9 cellular contexts compared by ENCODE assay signal in the genomic region with DNA sequence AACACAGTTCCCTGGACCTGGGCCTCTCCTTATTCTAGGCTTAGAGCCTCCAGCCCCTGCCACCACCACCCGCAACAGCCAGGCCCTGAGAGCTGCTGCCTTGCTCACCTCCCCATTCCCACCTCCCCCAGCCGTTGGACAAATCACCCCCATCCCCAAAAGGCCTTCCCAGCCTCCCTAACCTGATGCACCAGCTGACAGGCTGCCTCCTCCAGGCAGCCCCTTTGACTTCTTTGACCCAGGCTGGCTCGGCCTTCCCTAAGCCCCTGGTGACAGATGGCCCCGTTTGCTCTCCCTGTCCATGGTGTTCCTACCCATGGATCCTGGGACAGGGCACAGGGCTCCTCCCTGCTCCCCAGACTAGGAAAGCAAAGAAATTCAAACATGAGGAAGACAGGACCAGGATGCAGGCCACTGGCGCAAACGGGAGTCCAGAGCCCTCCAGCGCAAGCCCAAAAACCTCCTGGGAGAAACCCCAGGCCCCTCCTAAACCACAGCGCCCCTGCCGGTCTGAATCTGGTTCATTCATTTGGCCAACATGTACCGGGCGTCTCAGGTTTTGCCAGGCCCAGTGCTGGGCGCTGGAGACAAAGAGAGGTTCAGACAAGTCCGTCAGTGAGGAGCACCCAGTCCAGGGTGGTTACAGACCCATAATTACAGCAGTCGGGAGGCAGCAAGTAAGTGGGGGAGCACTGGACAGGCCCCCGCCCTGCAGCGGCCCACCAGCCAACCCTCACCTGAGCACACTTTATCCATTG. TPM values are rescaled to one million over a fixed set of nuclear protein-coding genes. Genes with fewer than 3 reads are reported as not detected.
DNase-seq lines count a peak whose midpoint lies in the region; ATAC-seq and TF ChIP-seq lines count a peak whose summit lies in the region.
"Had no signal": no experiment of that assay in that cellular context is flagged by ENCODE, and none has a peak within 500 bp of the region (broad histone marks: within the 10 kb centered on the region; RNA-seq: fewer than 3 reads in every experiment).

No MANE protein-coding gene starts in this region.

- peak overlapping the region; percentile 93 for H3K4me3 Mint-ChIP-seq in natural killer cell

- H3K36me3 Mint-ChIP-seq in natural killer cell, result no peaks in the 10 kb centered on the region

- intact Hi-C loops in natural killer cell (cut with micrococcal nuclease), result no loop called here

- H3K27ac Mint-ChIP-seq in natural killer cell, result peak overlapping the region; percentile 59 to 85

- no peaks in the 10 kb centered on the region for H3K27me3 Mint-ChIP-seq in natural killer cell (ENCODE audit: low read depth in 2 of 2)

- peaks cover 28% of the 10 kb centered on the region for H3K27me3 ChIP-seq in HUES64 (ENCODE audit: insufficient read depth, low read length)
- no peaks in the 10 kb centered on the region for H3K27me3 ChIP-seq in brain microvascular endothelial cell (replicated peaks)

- H3K9me3 ChIP-seq in HUES64 (ENCODE audit: insufficient read depth, low read depth, low read length), result no peaks in the 10 kb centered on the region

- H3K4me3 ChIP-seq in AG10803 (ENCODE audit: low read length) (peak overlapping the region; percentile 76; the same call in 1 of the 2 replicates), HUES64 (ENCODE audit: low read length) (0 out of 2 replicates have a peak overlapping the region, but pooled peaks have one; percentile 75), brain microvascular endothelial cell (ENCODE audit: low read depth, low read length) (no peak overlapping the region)

- peaks cover 32% of the 10 kb centered on the region for H3K36me3 ChIP-seq in HUES64 (ENCODE audit: insufficient read depth, low read length)
- peaks cover 17% of the 10 kb centered on the region for H3K36me3 ChIP-seq in brain microvascular endothelial cell (replicated peaks)

- no peaks in the 10 kb centered on the region for H3K9me3 Mint-ChIP-seq in natural killer cell

- peaks cover 19 to 59% of the 10 kb centered on the region in 2 donors for H3K4me1 Mint-ChIP-seq in natural killer cell

- peaks cover 25% of the 10 kb centered on the region for H3K4me1 ChIP-seq in HUES64 (ENCODE audit: insufficient read depth, low read length)

- no peak overlapping the region for H3K27ac ChIP-seq in HUES64 (ENCODE audit: low read depth, low read length)
- no peak overlapping the region for H3K27ac ChIP-seq in brain microvascular endothelial cell

- H3K9ac ChIP-seq in HUES64 (ENCODE audit: low read depth, low read length), result no peak overlapping the region

- WGBS in HUES64, result 85% methylated on average over 16 of the region's 16 CpGs

- DNase-seq in AG10803 (ENCODE audit: low read depth), result no peak
- DNase-seq in brain microvascular endothelial cell, result no peak
- no peak for DNase-seq in natural killer cell
- DNase-seq in NCI-H748 (lab: John Stamatoyannopoulos, UW; ENCODE audit: unreplicated experiment), result no peak
- DNase-seq in central memory CD4-positive, alpha-beta T cell, result no peak
- DNase-seq in NCI-H510A treated with DMSO at 0.1 percent for 48 hours (lab: John Stamatoyannopoulos, UW), result no peak
- DNase-seq: NCI-H1436 had no signal

- TF ChIP-seq CTCF in AG10803 (conservative IDR thresholded peaks at IDR 0.05; ENCODE audit: low read length) (0 out of 2 replicates have a peak, but pooled peaks have one; percentile 5), brain microvascular endothelial cell (IDR thresholded peaks at IDR 0.05; ENCODE audit: low read depth, low read length, missing control alignments) (peak; percentile 11), natural killer cell (IDR thresholded peaks at IDR 0.05) (no peak)

- ATAC-seq in natural killer cell (no peak), HG02970 (IDR thresholded peaks at IDR 0.05; ENCODE audit: low FRiP score, unreplicated experiment) (no peak)

- in situ Hi-C loops in brain microvascular endothelial cell (cut with HindIII; ENCODE audit: low pct_ligation_motif_present, low sequenced_read_pairs), result no loop called here

RNA-seq across cellular contexts. Expression of a gene that starts 2.4 kb away (rescaled TPM):
- 42.6 TPM for polyA plus RNA-seq in HUES64 (2013, experiment 1 of 2)
- 50.8 TPM for polyA plus RNA-seq in HUES64 (2013, experiment 2 of 2)
- 100 to 1,000 TPM; 152 to 163 (median 153) TPM for total RNA-seq in natural killer cell

RNA-seq across cellular contexts. Expression of a gene that starts 7.8 kb away (rescaled TPM):
- 1.9 TPM for polyA plus RNA-seq in HUES64 (2013, experiment 1 of 2)
- 2.3 TPM for polyA plus RNA-seq in HUES64 (2013, experiment 2 of 2)
- 1 to 10 TPM; 3.6 to 4.5 (median 3.7) TPM for total RNA-seq in natural killer cell

RNA-seq across cellular contexts. Expression of a gene that starts 40.2 kb away (rescaled TPM):
- 136 TPM for polyA plus RNA-seq in HUES64 (2013, experiment 1 of 2)
- 121 TPM for polyA plus RNA-seq in HUES64 (2013, experiment 2 of 2)
- 10 to 100 TPM; 59.7 to 74.8 (median 59.8) TPM for total RNA-seq in natural killer cell
